ENCODE assay signal across 8 cellular contexts in the genomic region with DNA sequence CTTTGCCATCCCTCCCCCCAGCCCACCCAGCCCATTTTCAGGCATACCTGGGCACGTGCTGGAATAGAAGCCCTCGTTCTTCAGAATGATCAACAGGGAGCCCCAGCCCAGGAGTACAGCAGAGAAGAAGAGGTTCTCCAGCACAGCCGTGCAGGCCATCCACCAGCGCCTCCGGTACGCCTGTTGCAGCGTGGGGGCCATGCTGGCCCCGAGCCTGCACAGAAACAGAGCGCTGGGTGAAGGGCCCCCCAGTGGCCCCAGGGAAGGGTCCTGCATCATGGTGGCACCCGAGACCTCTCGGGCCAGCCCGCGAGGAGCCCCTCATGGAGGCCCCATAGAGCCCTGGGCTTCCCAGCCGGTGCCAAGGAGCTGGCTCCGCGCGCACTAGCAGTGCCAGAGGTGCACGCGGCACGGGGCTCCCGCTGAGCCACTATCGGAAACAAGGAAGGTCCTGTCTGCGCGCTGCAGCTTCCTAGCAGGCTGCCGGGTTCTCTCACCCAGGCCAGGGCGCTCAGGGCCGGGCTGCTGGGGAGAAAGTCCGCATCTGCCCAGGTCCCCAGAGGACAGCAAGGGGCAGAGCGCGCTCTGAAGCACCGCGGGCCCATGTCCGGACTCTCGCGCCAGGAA.
DNase-seq lines count a peak whose midpoint lies in the region; ATAC-seq and TF ChIP-seq lines count a peak whose summit lies in the region.

No MANE protein-coding gene starts in this region.

- H3K9me2 ChIP-seq in MM.1S (replicated peaks; ENCODE audit: insufficient read depth, low read length): no peaks in the 10 kb centered on the region

- no peaks in the 10 kb centered on the region for H3K9me3 ChIP-seq in MM.1S (replicated peaks; ENCODE audit: insufficient read depth, low read length)
- no peaks in the 10 kb centered on the region for H3K9me3 ChIP-seq in neuron (ENCODE audit: low read length)

- H3K27me3 ChIP-seq in MM.1S (replicated peaks; ENCODE audit: insufficient read depth, low read length): no peaks in the 10 kb centered on the region
- H3K27me3 ChIP-seq in neuron (ENCODE audit: insufficient read depth, low read length): no peaks in the 10 kb centered on the region

- H2AFZ ChIP-seq in MM.1S (ENCODE audit: low read length) (peak overlapping the region; percentile 99), neuron (ENCODE audit: low read depth, low read length) (peak overlapping the region; percentile 91)

- no peaks in the 10 kb centered on the region for H3K79me2 ChIP-seq in MM.1S (ENCODE audit: low read length)

- H3K36me3 ChIP-seq in MM.1S (replicated peaks; ENCODE audit: insufficient read depth, low read length) (no peaks in the 10 kb centered on the region), neuron (ENCODE audit: insufficient read depth, low read length) (no peaks in the 10 kb centered on the region)

- DNase-seq in EL: peak; percentile 52
- no peak for DNase-seq in MM.1S
- DNase-seq in activated CD8-positive, alpha-beta memory T cell treated with anti-CD3 and anti-CD28 coated beads for 24 hours: peak; percentile 82
- DNase-seq in fibroblast of pulmonary artery (ENCODE audit: low read depth): peak; percentile 41
- no peak for DNase-seq in GM19238 (ENCODE audit: insufficient read length, low spot score)

- no peak overlapping the region for H3K27ac ChIP-seq in MM.1S (ENCODE audit: low read length)

- H3K4me3 ChIP-seq in MM.1S (ENCODE audit: low read length) (peak overlapping the region; percentile 79; the same call in 1 of the 2 replicates), fibroblast of pulmonary artery (replicated peaks; ENCODE audit: low read depth, low read length) (peak overlapping the region; percentile 86), neuron (ENCODE audit: low read length) (no peak overlapping the region)

- H3F3A ChIP-seq in MM.1S (ENCODE audit: insufficient read depth, low read length): no peaks in the 10 kb centered on the region; the same call in 1 of the 2 replicates

- H3K9ac ChIP-seq in MM.1S (ENCODE audit: low read length): no peak overlapping the region

- ATAC-seq in GM21723 (IDR thresholded peaks at IDR 0.05; ENCODE audit: unreplicated experiment) (peak; percentile 37), GM18858 (IDR thresholded peaks at IDR 0.05; ENCODE audit: unreplicated experiment) (no peak)

- no peaks in the 10 kb centered on the region for H4K20me1 ChIP-seq in MM.1S (ENCODE audit: insufficient read depth, low read length)

- H3K4me1 ChIP-seq in MM.1S (ENCODE audit: low read length) (no peaks in the 10 kb centered on the region), neuron (ENCODE audit: insufficient read depth, low read length) (peaks cover 12% of the 10 kb centered on the region)

- peak overlapping the region; percentile 95; the same call in 1 of the 2 replicates for H3K4me2 ChIP-seq in MM.1S (ENCODE audit: low read depth, low read length)

- TF ChIP-seq CTCF in MM.1S (IDR thresholded peaks at IDR 0.05; ENCODE audit: low read length): no peak
- TF ChIP-seq CTCF in fibroblast of pulmonary artery (IDR thresholded peaks at IDR 0.05; ENCODE audit: low read length, missing control alignments): no peak

Comparison
In these comparisons a context has a peak if more than half of its experiments do, and no peak if none do; other contexts are left out.
1. DNase-seq: peak in EL (single experiment), activated CD8-positive, alpha-beta memory T cell treated with anti-CD3 and anti-CD28 coated beads for 24 hours (single experiment) and fibroblast of pulmonary artery (single experiment); none in MM.1S (single experiment) and GM19238 (single experiment).